9 cellular contexts compared by ENCODE assay signal in the genomic region with DNA sequence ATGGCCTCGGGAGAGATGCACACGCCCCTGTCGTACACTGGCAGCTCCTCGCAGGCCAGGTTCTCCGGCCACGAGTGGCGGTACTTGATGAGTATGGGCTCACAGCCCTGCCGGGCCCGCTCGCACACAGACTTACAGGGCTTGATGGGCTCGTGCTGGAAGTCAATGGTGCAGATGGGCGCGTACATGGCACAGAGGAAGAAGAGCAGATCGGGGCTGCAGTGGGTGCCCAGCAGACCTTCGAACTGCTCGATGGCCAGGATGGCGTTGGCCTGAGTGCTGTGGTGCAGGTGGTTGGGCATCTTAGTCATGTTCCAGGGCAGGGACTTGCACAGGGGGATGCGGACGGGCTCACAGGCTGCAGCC.
DNase-seq lines count a peak whose midpoint lies in the region; ATAC-seq lines count a peak whose summit lies in the region.
"Had no signal": no experiment of that assay in that cellular context is flagged by ENCODE, and none has a peak within 500 bp of the region (broad histone marks: within the 10 kb centered on the region; RNA-seq: fewer than 3 reads in every experiment).

No MANE protein-coding gene starts in this region.

- H3K36me3 ChIP-seq in ES-I3 (ENCODE audit: insufficient read depth, low read length), result no peaks in the 10 kb centered on the region
- no peaks in the 10 kb centered on the region for H3K36me3 ChIP-seq in rectal smooth muscle tissue (ENCODE audit: control insufficient read depth, insufficient read depth, low read length)

- no peaks in the 10 kb centered on the region for H3K9me3 ChIP-seq in ES-I3 (ENCODE audit: control insufficient read depth, insufficient read depth, low read length)

- H3K4me1 ChIP-seq in ES-I3 (ENCODE audit: insufficient read depth, low read length) (0 out of 2 replicates have a peak, but pooled peaks cover 2% of the 10 kb centered on the region), rectal smooth muscle tissue (ENCODE audit: control insufficient read depth, insufficient read depth, low read length) (no peaks in the 10 kb centered on the region)

- no peaks in the 10 kb centered on the region for H3K27me3 ChIP-seq in rectal smooth muscle tissue (ENCODE audit: control insufficient read depth, insufficient read depth, low read length)

- no peak overlapping the region for H3K27ac ChIP-seq in rectal smooth muscle tissue (ENCODE audit: low read depth, low read length)

- no peak for ATAC-seq in GM18870 (IDR thresholded peaks at IDR 0.05; ENCODE audit: unreplicated experiment)

- peak overlapping the region; percentile 67; the same call in 1 of the 2 replicates for H3K9ac ChIP-seq in ES-I3 (ENCODE audit: low read depth, low read length)
- peak overlapping the region; percentile 41 for H3K9ac ChIP-seq in rectal smooth muscle tissue (ENCODE audit: low read length)

- H3K4me3 ChIP-seq in rectal smooth muscle tissue (ENCODE audit: low read length), result peak overlapping the region; percentile 68

- peak; percentile 6 for DNase-seq in UCSD-AML1 (lab: John Stamatoyannopoulos, UW; ENCODE audit: unreplicated experiment)
- peak; percentile 10 for DNase-seq in germinal center (ENCODE audit: low spot score)
- DNase-seq in NCI-H1436 treated with DMSO at 0.1 percent for 48 hours (lab: John Stamatoyannopoulos, UW), result no peak
- no peak for DNase-seq in SIG-M5 treated with dmso at 0.1 percent for 504 hours (lab: John Stamatoyannopoulos, UW; ENCODE audit: unreplicated experiment)
- no peak for DNase-seq in SW 1271 (lab: John Stamatoyannopoulos, UW)
- DNase-seq: stimulated activated CD4-positive, alpha-beta T cell treated with anti-CD3 and anti-CD28 coated beads, Interleukin-2, amount 100 ng/mL, for 24 hours had no signal

Comparison
In these comparisons a context has a peak if more than half of its experiments do, and no peak if none do; other contexts are left out.
1. DNase-seq: peak in UCSD-AML1 (single experiment) and germinal center (single experiment); none in NCI-H1436 treated with DMSO at 0.1 percent for 48 hours (single experiment), SIG-M5 treated with dmso at 0.1 percent for 504 hours (single experiment) and SW 1271 (0 of 2).